In the genomic region with DNA sequence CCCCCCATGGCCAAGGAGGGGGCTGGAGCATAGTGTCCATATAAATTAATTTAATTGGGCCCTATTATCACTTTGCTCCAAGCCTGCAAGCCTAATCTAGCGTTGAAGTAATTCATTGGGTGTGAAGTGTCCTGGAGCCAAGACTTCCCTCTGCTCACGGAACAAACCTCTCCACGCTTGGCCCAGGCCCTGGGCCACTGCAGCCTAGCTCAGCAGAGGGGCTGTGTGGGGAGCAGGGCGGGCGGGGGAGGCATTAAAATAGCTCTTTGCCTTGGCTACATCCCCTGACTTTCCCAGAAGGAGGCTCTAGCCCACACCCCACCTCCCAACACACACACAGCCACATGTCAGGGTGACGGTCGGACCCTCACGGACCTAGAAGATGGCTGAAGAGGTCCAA, we compare ENCODE assay signal across 25 cellular contexts.
"Had no signal": no experiment of that assay in that cellular context is flagged by ENCODE, and none has a peak within 500 bp of the region (broad histone marks: within the 10 kb centered on the region; RNA-seq: fewer than 3 reads in every experiment).

No MANE protein-coding gene starts in this region.

- H3K4me3 Mint-ChIP-seq: activated CD8-positive, alpha-beta memory T cell treated with anti-CD3 and anti-CD28 coated beads, Interleukin-2, amount 10 ng/mL, durations not matched to agents 7 days and 5 days; activated naive CD4-positive, alpha-beta T cell treated with anti-CD3 and anti-CD28 coated beads, Interleukin-2, amount 50 U/mL, for 24 hours; activated T-cell treated with anti-CD3 and anti-CD28 coated beads, Interleukin-2, amount 50 U/mL, for 24 hours; activated T-helper 1 cell treated with anti-CD3 and anti-CD28 coated beads, Interleukin-12 subunit alpha, Interleukin-12 subunit beta, Interleukin-2, Interleukin-4 antibody, amounts not matched to agents 30 ng/mL and 10 ng/mL and 1 ng/mL, durations not matched to agents 14 hours and 24 hours and 36 hours; IgD-negative memory B cell; T-helper 1 cell treated with Interleukin-12 subunit alpha and Interleukin-12 subunit beta and Interleukin-4 antibody, amounts not matched to agents 30 μg/mL and 1 μg/mL, for 36 hours had no signal

- H3K27me3 ChIP-seq: ascending aorta, body of pancreas, Peyer's patch had no signal

- ATAC-seq: activated CD8-positive, alpha-beta memory T cell treated with anti-CD3 and anti-CD28 coated beads, Interleukin-2, amount 10 ng/mL, durations not matched to agents 7 days and 5 days; body of pancreas had no signal

- H3K27me3 Mint-ChIP-seq: activated naive CD4-positive, alpha-beta T cell treated with anti-CD3 and anti-CD28 coated beads, Interleukin-2, amount 50 U/mL, for 24 hours had no signal

- H3K27ac Mint-ChIP-seq: activated CD8-positive, alpha-beta memory T cell treated with anti-CD3 and anti-CD28 coated beads, Interleukin-2, amount 10 ng/mL, durations not matched to agents 7 days and 5 days; activated naive CD4-positive, alpha-beta T cell treated with anti-CD3 and anti-CD28 coated beads, Interleukin-2, amount 50 U/mL, for 24 hours; activated T-cell treated with anti-CD3 and anti-CD28 coated beads, Interleukin-2, amount 50 U/mL, for 24 hours; activated T-helper 1 cell treated with anti-CD3 and anti-CD28 coated beads, Interleukin-12 subunit alpha, Interleukin-12 subunit beta, Interleukin-2, Interleukin-4 antibody, amounts not matched to agents 30 ng/mL and 10 ng/mL and 1 ng/mL, durations not matched to agents 14 hours and 24 hours and 36 hours; IgD-negative memory B cell; T-helper 1 cell treated with Interleukin-12 subunit alpha and Interleukin-12 subunit beta and Interleukin-4 antibody, amounts not matched to agents 30 μg/mL and 1 μg/mL, for 36 hours had no signal

- H3K27ac ChIP-seq: ascending aorta, body of pancreas, Peyer's patch, RWPE1 had no signal

- H3K4me1 ChIP-seq: ascending aorta, body of pancreas, Peyer's patch had no signal

- H3K4me3 ChIP-seq: ascending aorta, body of pancreas, Peyer's patch had no signal

- H3K4me1 Mint-ChIP-seq: activated CD8-positive, alpha-beta memory T cell treated with anti-CD3 and anti-CD28 coated beads, Interleukin-2, amount 10 ng/mL, durations not matched to agents 7 days and 5 days; activated naive CD4-positive, alpha-beta T cell treated with anti-CD3 and anti-CD28 coated beads, Interleukin-2, amount 50 U/mL, for 24 hours; IgD-negative memory B cell had no signal

- DNase-seq: activated CD4-positive, alpha-beta T cell treated with anti-CD3 and anti-CD28 coated beads for 48 hours; activated CD4-positive, alpha-beta T cell treated with anti-CD3 and anti-CD28 coated beads, Interleukin-2, amount 50 U/mL, for 48 hours; activated CD4-positive, CD25-positive, alpha-beta regulatory T cell treated with anti-CD3 and anti-CD28 coated beads, Interleukin-2, amount 50 U/mL, for 72 hours; activated CD8-positive, alpha-beta memory T cell treated with anti-CD3 and anti-CD28 coated beads, Interleukin-2, amount 10 ng/mL, durations not matched to agents 7 days and 5 days; activated effector memory CD4-positive, alpha-beta T cell treated with Interleukin-2 at 50 U/mL for 16 hours; activated naive CD4-positive, alpha-beta T cell; activated T-cell treated with anti-CD3 and anti-CD28 coated beads, Interleukin-2, amount 50 U/mL, for 24 hours; body of pancreas; KG1; NCI-H1048; NCI-H146; NCI-H187 treated with DMSO at 0.1 percent for 48 hours; NCI-H2081 treated with DMSO at 0.1 percent for 48 hours; NCI-H2171; NCI-H2227 treated with DMSO at 0.1 percent for 48 hours; NCI-H510A; NCI-H82; Peyer's patch; SHP77 treated with DMSO at 0.1 percent for 48 hours had no signal

- H3K36me3 Mint-ChIP-seq: activated CD8-positive, alpha-beta memory T cell treated with anti-CD3 and anti-CD28 coated beads, Interleukin-2, amount 10 ng/mL, durations not matched to agents 7 days and 5 days; activated naive CD4-positive, alpha-beta T cell treated with anti-CD3 and anti-CD28 coated beads, Interleukin-2, amount 50 U/mL, for 24 hours had no signal

- H3K9me3 ChIP-seq: ascending aorta, body of pancreas, Peyer's patch had no signal

- H3K36me3 ChIP-seq: ascending aorta, Peyer's patch had no signal

- H3K9me3 Mint-ChIP-seq: activated naive CD4-positive, alpha-beta T cell treated with anti-CD3 and anti-CD28 coated beads, Interleukin-2, amount 50 U/mL, for 24 hours; activated T-cell treated with anti-CD3 and anti-CD28 coated beads, Interleukin-2, amount 50 U/mL, for 24 hours; activated T-helper 1 cell treated with anti-CD3 and anti-CD28 coated beads, Interleukin-12 subunit alpha, Interleukin-12 subunit beta, Interleukin-2, Interleukin-4 antibody, amounts not matched to agents 30 ng/mL and 10 ng/mL and 1 ng/mL, durations not matched to agents 14 hours and 24 hours and 36 hours; IgD-negative memory B cell; T-helper 1 cell treated with Interleukin-12 subunit alpha and Interleukin-12 subunit beta and Interleukin-4 antibody, amounts not matched to agents 30 μg/mL and 1 μg/mL, for 36 hours had no signal
